Comparison of ENCODE assay signal across 20 cellular contexts in genomic region chr5:175830586-175831300, GRCh38. TPM values are rescaled to one million over a fixed set of nuclear protein-coding genes. Genes with fewer than 3 reads are reported as not detected.
DNase-seq lines count a peak whose midpoint lies in the region; ATAC-seq and TF ChIP-seq lines count a peak whose summit lies in the region.
"Had no signal": no experiment of that assay in that cellular context is flagged by ENCODE, and none has a peak within 500 bp of the region (broad histone marks: within the 10 kb centered on the region; RNA-seq: fewer than 3 reads in every experiment).

No MANE protein-coding gene starts in this region.

- H3K9ac ChIP-seq in BLaER1 treated with 17β-estradiol and CSF1 and Interleukin-3, amounts not matched to agents 10 nM and 100 nM: peak overlapping the region in 4 of 11 experiments; percentile 31 to 52 (median 46); a peak in 4 of 22 replicates

- no peak overlapping the region; a peak in 1 of 20 replicates for H3K4me3 ChIP-seq in BLaER1 treated with 17β-estradiol and CSF1 and Interleukin-3, amounts not matched to agents 10 nM and 100 nM
- no peak overlapping the region for H3K4me3 ChIP-seq in vagina
- H3K4me3 ChIP-seq: MG63, SJSA1 had no signal

- intact Hi-C loops in head of caudate nucleus (cut with DNase I): no loop called here
- intact Hi-C loops in vagina (cut with DNase I): no loop called here

- no peaks in the 10 kb centered on the region for H3K9me3 Mint-ChIP-seq in stimulated activated naive CD8-positive, alpha-beta T cell treated with anti-CD3 and anti-CD28 coated beads, Interleukin-15, amount 100 ng/mL, for 72 hours
- H3K9me3 Mint-ChIP-seq: CD4-positive, CD25-positive, alpha-beta regulatory T cell had no signal

- no peak for TF ChIP-seq POLR2A in vagina (IDR thresholded peaks at IDR 0.05)

- no peaks in the 10 kb centered on the region for H3K27me3 Mint-ChIP-seq in stimulated activated naive CD8-positive, alpha-beta T cell treated with anti-CD3 and anti-CD28 coated beads, Interleukin-15, amount 100 ng/mL, for 72 hours
- H3K27me3 Mint-ChIP-seq: CD4-positive, CD25-positive, alpha-beta regulatory T cell had no signal

- ATAC-seq in stimulated activated naive CD8-positive, alpha-beta T cell treated with anti-CD3 and anti-CD28 coated beads, Interleukin-15, amount 100 ng/mL, for 72 hours: no peak

- no peaks in the 10 kb centered on the region for H3K27me3 ChIP-seq in BLaER1 treated with 17β-estradiol and CSF1 and Interleukin-3, amounts not matched to agents 10 nM and 100 nM
- H3K27me3 ChIP-seq in vagina: no peaks in the 10 kb centered on the region
- H3K27me3 ChIP-seq: MG63, SJSA1 had no signal

- H3K4me1 ChIP-seq in BLaER1 treated with 17β-estradiol and CSF1 and Interleukin-3, amounts not matched to agents 10 nM and 100 nM: peaks cover 18 to 40% (median 27%) of the 10 kb centered on the region in 10 experiments
- H3K4me1 ChIP-seq in vagina: no peaks in the 10 kb centered on the region
- H3K4me1 ChIP-seq: Caco-2, SJSA1 had no signal

- no peak overlapping the region for H3K4me3 Mint-ChIP-seq in stimulated activated naive CD8-positive, alpha-beta T cell treated with anti-CD3 and anti-CD28 coated beads, Interleukin-15, amount 100 ng/mL, for 72 hours
- H3K4me3 Mint-ChIP-seq: CD4-positive, CD25-positive, alpha-beta regulatory T cell had no signal

- TF ChIP-seq CTCF in vagina (IDR thresholded peaks at IDR 0.05): no peak

- H3K9me3 ChIP-seq in BLaER1 treated with 17β-estradiol and CSF1 and Interleukin-3, amounts not matched to agents 10 nM and 100 nM (replicated peaks in 1 of 11): peaks cover 0 to 5% (median 0%) of the 10 kb centered on the region in 11 experiments; a peak in 2 of 22 replicates
- no peaks in the 10 kb centered on the region for H3K9me3 ChIP-seq in vagina
- H3K9me3 ChIP-seq: Caco-2, MG63, SJSA1 had no signal

- no peaks in the 10 kb centered on the region for H3K4me1 Mint-ChIP-seq in stimulated activated naive CD8-positive, alpha-beta T cell treated with anti-CD3 and anti-CD28 coated beads, Interleukin-15, amount 100 ng/mL, for 72 hours
- H3K4me1 Mint-ChIP-seq: CD4-positive, CD25-positive, alpha-beta regulatory T cell had no signal

- no peaks in the 10 kb centered on the region for H3K36me3 ChIP-seq in BLaER1 treated with 17β-estradiol and CSF1 and Interleukin-3, amounts not matched to agents 10 nM and 100 nM
- H3K36me3 ChIP-seq in vagina: no peaks in the 10 kb centered on the region
- H3K36me3 ChIP-seq: MG63, SJSA1 had no signal

- H3K4me2 ChIP-seq in BLaER1 treated with 17β-estradiol and CSF1 and Interleukin-3, amounts not matched to agents 10 nM and 100 nM: peak overlapping the region; percentile 56 to 85 (median 74)

- H3K27ac Mint-ChIP-seq in stimulated activated naive CD8-positive, alpha-beta T cell treated with anti-CD3 and anti-CD28 coated beads, Interleukin-15, amount 100 ng/mL, for 72 hours: no peak overlapping the region
- H3K27ac Mint-ChIP-seq: CD4-positive, CD25-positive, alpha-beta regulatory T cell had no signal

- peak overlapping the region in 8 of 11 experiments; percentile 8 to 57 (median 29); a peak in 8 of 22 replicates for H3K27ac ChIP-seq in BLaER1 treated with 17β-estradiol and CSF1 and Interleukin-3, amounts not matched to agents 10 nM and 100 nM
- peak overlapping the region; percentile 79 for H3K27ac ChIP-seq in angular gyrus (ENCODE audit: low read depth, low read length)
- H3K27ac ChIP-seq in vagina: no peak overlapping the region
- H3K27ac ChIP-seq: SJSA1 had no signal

- no peaks in the 10 kb centered on the region for H4K20me1 ChIP-seq in BLaER1 treated with 17β-estradiol and CSF1 and Interleukin-3, amounts not matched to agents 10 nM and 100 nM

- DNase-seq in head of caudate nucleus: peak in 25 of 42 donors; percentile 11 to 66 (median 37)
- peak; percentile 46 for DNase-seq in superior temporal gyrus (ENCODE audit: extremely low spot score)
- DNase-seq in stimulated activated naive CD8-positive, alpha-beta T cell treated with anti-CD3 and anti-CD28 coated beads, Interleukin-15, amount 100 ng/mL, for 72 hours: no peak
- DNase-seq in NCI-H1048 (lab: John Stamatoyannopoulos, UW): no peak
- no peak for DNase-seq in vagina (ENCODE audit: extremely low spot score in 2 of 2)
- DNase-seq: Caco-2; CD4-positive, CD25-positive, alpha-beta regulatory T cell; DMS153; IMR-90; Karpas-422; MG63; NCI-H1105; NCI-H1930; NCI-H2171; NCI-H446 had no signal

RNA-seq across cellular contexts. Expression of gene CPLX2, which starts 40.6 kb away (rescaled TPM):
- total RNA-seq in vagina: 1.2 TPM
- total RNA-seq: Caco-2; CD4-positive, CD25-positive, alpha-beta regulatory T cell; HT-29; IMR-90; OCI-LY7; SJSA1 had no signal

Comparison
In these comparisons a context has a peak if more than half of its experiments do, and no peak if none do; other contexts are left out.
1. DNase-seq: peak in head of caudate nucleus (25 of 42) and superior temporal gyrus (single experiment); none in stimulated activated naive CD8-positive, alpha-beta T cell treated with anti-CD3 and anti-CD28 coated beads, Interleukin-15, amount 100 ng/mL, for 72 hours (0 of 2), NCI-H1048 (single experiment) and vagina (0 of 2).